Comparison of ENCODE assay signal across 18 cellular contexts in the genomic region with DNA sequence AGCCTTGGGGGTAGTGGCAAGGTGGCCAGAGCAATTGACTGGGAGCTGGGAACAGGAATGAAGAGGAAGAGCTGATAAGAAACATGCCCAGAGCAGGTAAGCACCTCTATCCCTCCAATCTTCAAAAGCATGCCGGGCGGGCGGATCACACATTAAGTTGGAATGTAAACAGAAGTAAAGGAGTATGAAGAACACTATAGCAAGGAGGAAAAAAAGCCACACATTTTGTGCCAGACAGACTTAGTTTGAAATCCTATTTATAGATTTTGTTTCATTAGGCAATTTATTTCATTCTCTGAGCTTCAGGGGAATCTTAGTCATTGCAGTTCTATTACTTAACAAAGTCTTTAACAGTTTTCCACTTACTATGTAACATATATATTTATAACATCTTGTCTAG.
A peak's percentile ranks its signal among the peaks of the same experiment; 100 is the strongest.
DNase-seq lines count a peak whose midpoint lies in the region; ATAC-seq and TF ChIP-seq lines count a peak whose summit lies in the region.
"Had no signal": no experiment of that assay in that cellular context is flagged by ENCODE, and none has a peak within 500 bp of the region (broad histone marks: within the 10 kb centered on the region; RNA-seq: fewer than 3 reads in every experiment).

No MANE protein-coding gene starts in this region.

- peaks cover 0 to 25% (median 0%) of the 10 kb centered on the region in 4 donors for H3K4me1 ChIP-seq in Peyer's patch
- H3K4me1 ChIP-seq: gastrocnemius medialis had no signal

- no peaks in the 10 kb centered on the region for H3K27me3 Mint-ChIP-seq in Calu3 (ENCODE audit: unreplicated experiment)
- H3K27me3 Mint-ChIP-seq in nephron (ENCODE audit: low read depth), result no peaks in the 10 kb centered on the region
- peaks cover 1 to 15% (median 5%) of the 10 kb centered on the region in 5 donors for H3K27me3 Mint-ChIP-seq in naive thymus-derived CD8-positive, alpha-beta T cell

- no peaks in the 10 kb centered on the region for H3K9me3 ChIP-seq in Peyer's patch
- H3K9me3 ChIP-seq: A549, gastrocnemius medialis, ovary had no signal

- H3K36me3 ChIP-seq in Peyer's patch, result no peaks in the 10 kb centered on the region
- H3K36me3 ChIP-seq: gastrocnemius medialis, ovary had no signal

- H3K9me3 Mint-ChIP-seq in Calu3 (ENCODE audit: low read depth, unreplicated experiment) (no peaks in the 10 kb centered on the region), nephron (no peaks in the 10 kb centered on the region)
- no peaks in the 10 kb centered on the region for H3K9me3 Mint-ChIP-seq in naive thymus-derived CD8-positive, alpha-beta T cell
- H3K9me3 Mint-ChIP-seq: stimulated activated naive CD8-positive, alpha-beta T cell treated with anti-CD3 and anti-CD28 coated beads, Interleukin-15, Interleukin-2, amounts not matched to agents 100 ng/mL and 50 ng/mL, for 24 hours had no signal

- ATAC-seq in naive thymus-derived CD8-positive, alpha-beta T cell, result no peak
- no peak for ATAC-seq in HG03520 (IDR thresholded peaks at IDR 0.05; ENCODE audit: unreplicated experiment)
- ATAC-seq in HG03439 (IDR thresholded peaks at IDR 0.05; ENCODE audit: unreplicated experiment), result no peak
- ATAC-seq: A549; activated CD4-positive, CD25-positive, alpha-beta regulatory T cell treated with anti-CD3 and anti-CD28 coated beads, Interleukin-2, amount 50 U/mL, for 24 hours; gastrocnemius medialis had no signal

- BruUV-seq in Calu3 (replicated peaks; lab: Mats Ljungman, UMichigan), result no TSS peak

- H3K27ac Mint-ChIP-seq in Calu3 (ENCODE audit: unreplicated experiment), result peak overlapping the region; percentile 69
- peak overlapping the region in 2 of 3 experiments; percentile 0 to 11 for H3K27ac Mint-ChIP-seq in nephron
- H3K27ac Mint-ChIP-seq in naive thymus-derived CD8-positive, alpha-beta T cell, result no peak overlapping the region
- H3K27ac Mint-ChIP-seq: immature natural killer cell; stimulated activated naive CD8-positive, alpha-beta T cell treated with anti-CD3 and anti-CD28 coated beads, Interleukin-15, Interleukin-2, amounts not matched to agents 100 ng/mL and 50 ng/mL, for 24 hours had no signal

- H3K36me3 Mint-ChIP-seq in Calu3 (ENCODE audit: insufficient read depth, unreplicated experiment) (no peaks in the 10 kb centered on the region), nephron (ENCODE audit: low read depth) (no peaks in the 10 kb centered on the region)
- H3K36me3 Mint-ChIP-seq in naive thymus-derived CD8-positive, alpha-beta T cell, result no peaks in the 10 kb centered on the region
- H3K36me3 Mint-ChIP-seq: immature natural killer cell had no signal

- no peak for TF ChIP-seq CTCF in Calu3 (IDR thresholded peaks at IDR 0.05; ENCODE audit: unreplicated experiment)
- TF ChIP-seq CTCF in Peyer's patch (IDR thresholded peaks at IDR 0.05), result no peak
- TF ChIP-seq CTCF in nephron (IDR thresholded peaks at IDR 0.05; ENCODE audit: unreplicated experiment in 3 of 3), result no peak

- POLR2A ChIA-PET in naive thymus-derived CD8-positive, alpha-beta T cell (lab: Charles Lee), result no interaction called here

- H3K4me1 Mint-ChIP-seq in Calu3 (ENCODE audit: low read depth, unreplicated experiment) (peaks cover 14% of the 10 kb centered on the region), nephron (peaks cover 38% of the 10 kb centered on the region)
- no peaks in the 10 kb centered on the region for H3K4me1 Mint-ChIP-seq in naive thymus-derived CD8-positive, alpha-beta T cell
- H3K4me1 Mint-ChIP-seq: immature natural killer cell had no signal

- no peak overlapping the region for H3K4me3 ChIP-seq in Peyer's patch
- H3K4me3 ChIP-seq: A549, gastrocnemius medialis, ovary had no signal

- intact Hi-C loops in Calu3 (cut with micrococcal nuclease; ENCODE audit: unreplicated experiment), result no loop called here

- DNase-seq in Calu3, result peak; percentile 23
- DNase-seq in Peyer's patch, result peak in 2 of 3 donors; percentile 73 to 76
- DNase-seq in fibroblast of gingiva (ENCODE audit: low read depth), result peak; percentile 13
- no peak for DNase-seq in naive thymus-derived CD8-positive, alpha-beta T cell
- DNase-seq in SIG-M5 (lab: John Stamatoyannopoulos, UW), result no peak
- DNase-seq: activated gamma-delta T cell, gastrocnemius medialis, GF-D8, immature natural killer cell, MM.1S, NCI-H2081, ovary had no signal

- CTCF ChIA-PET in Calu3 (lab: Charles Lee), result interaction anchor here (1.2 kb wide), 2 partner anchors 15 to 30 kb away, joined by 3 read pairs; no protein-coding TSS in a partner anchor

- H3K27ac ChIP-seq in Peyer's patch, result no peak overlapping the region
- H3K27ac ChIP-seq: A549, gastrocnemius medialis, ovary had no signal

- no peak for TF ChIP-seq POLR2A in Peyer's patch (IDR thresholded peaks at IDR 0.05)

- H3K4me3 Mint-ChIP-seq in Calu3 (ENCODE audit: low read depth, unreplicated experiment), result no peak overlapping the region
- no peak overlapping the region for H3K4me3 Mint-ChIP-seq in nephron
- H3K4me3 Mint-ChIP-seq in naive thymus-derived CD8-positive, alpha-beta T cell, result no peak overlapping the region
- H3K4me3 Mint-ChIP-seq: immature natural killer cell; stimulated activated naive CD8-positive, alpha-beta T cell treated with anti-CD3 and anti-CD28 coated beads, Interleukin-15, Interleukin-2, amounts not matched to agents 100 ng/mL and 50 ng/mL, for 24 hours had no signal

- H3K27me3 ChIP-seq in Peyer's patch, result no peaks in the 10 kb centered on the region
- H3K27me3 ChIP-seq: gastrocnemius medialis, ovary had no signal

Comparison
In these comparisons a context has a peak if more than half of its experiments do, and no peak if none do; other contexts are left out.
1. DNase-seq: peak in Calu3 (single experiment), Peyer's patch (2 of 3) and fibroblast of gingiva (single experiment); none in naive thymus-derived CD8-positive, alpha-beta T cell (0 of 10) and SIG-M5 (single experiment).
2. H3K27ac Mint-ChIP-seq: peak in Calu3 (single experiment) and nephron (2 of 3); none in naive thymus-derived CD8-positive, alpha-beta T cell (0 of 10).